Comparison of ENCODE assay signal across 8 cellular contexts in the genomic region with DNA sequence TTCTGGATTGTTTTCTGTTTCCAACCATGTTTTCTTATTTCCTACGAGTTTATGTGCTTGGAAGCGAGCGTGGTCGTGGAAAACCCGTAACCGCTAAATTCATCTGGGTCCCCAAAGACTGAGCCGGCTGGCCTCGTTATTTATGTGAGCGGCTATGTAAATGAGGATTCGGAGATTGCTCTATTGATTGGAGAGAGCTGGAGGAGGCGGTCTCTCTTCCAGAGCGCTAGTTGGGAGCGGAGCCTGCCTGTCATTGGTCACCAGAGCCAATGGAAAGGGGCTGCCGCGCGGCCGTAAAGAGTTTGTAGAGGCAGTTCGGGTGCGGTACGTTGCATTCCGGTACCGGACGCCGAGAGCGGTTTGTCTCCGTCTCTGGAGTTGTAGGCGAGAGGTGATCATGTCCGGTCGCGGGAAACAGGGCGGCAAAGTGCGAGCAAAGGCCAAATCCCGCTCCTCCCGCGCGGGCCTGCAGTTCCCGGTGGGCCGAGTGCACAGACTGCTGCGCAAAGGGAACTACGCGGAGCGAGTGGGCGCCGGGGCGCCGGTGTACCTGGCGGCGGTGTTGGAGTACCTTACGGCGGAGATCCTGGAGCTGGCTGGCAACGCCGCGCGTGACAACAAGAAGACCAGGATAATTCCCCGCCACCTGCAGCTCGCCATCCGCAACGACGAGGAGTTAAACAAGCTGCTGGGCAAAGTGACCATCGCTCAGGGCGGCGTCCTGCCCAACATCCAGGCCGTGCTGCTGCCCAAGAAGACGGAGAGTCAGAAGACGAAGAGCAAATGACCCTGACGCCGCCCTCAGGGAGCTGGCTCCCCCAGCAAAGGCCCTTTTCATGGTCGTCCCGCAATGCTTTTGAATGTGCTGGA. TPM values are rescaled to one million over a fixed set of nuclear protein-coding genes. Genes with fewer than 3 reads are reported as not detected.
DNase-seq lines count a peak whose midpoint lies in the region; ATAC-seq and TF ChIP-seq lines count a peak whose summit lies in the region.

No MANE protein-coding gene starts in this region.

- no peak for TF ChIP-seq CTCF in GM12865 (IDR thresholded peaks at IDR 0.05; ENCODE audit: insufficient read depth, low read depth, low read length, missing control alignments)
- no peak for TF ChIP-seq CTCF in activated CD8-positive, alpha-beta T cell treated with anti-CD3 and anti-CD28 coated beads for 36 hours (IDR thresholded peaks at IDR 0.05)
- no peak for TF ChIP-seq CTCF in lower leg skin (IDR thresholded peaks at IDR 0.05)

- H3K4me3 ChIP-seq in GM12865 (ENCODE audit: low read depth, low read length) (peak overlapping the region; percentile 78), ectodermal cell (ENCODE audit: insufficient read depth, low read depth, low read length) (peak overlapping the region; percentile 67), lower leg skin (ENCODE audit: low read depth, poor library complexity, severe bottlenecking) (peak overlapping the region; percentile 81)

- no peaks in the 10 kb centered on the region for H3K27me3 Mint-ChIP-seq in activated CD8-positive, alpha-beta T cell treated with anti-CD3 and anti-CD28 coated beads for 36 hours

- peak; percentile 64 for ATAC-seq in HG02610 (IDR thresholded peaks at IDR 0.05; ENCODE audit: unreplicated experiment)
- peak; percentile 69 for ATAC-seq in activated CD8-positive, alpha-beta T cell treated with anti-CD3 and anti-CD28 coated beads for 36 hours

- no peaks in the 10 kb centered on the region for H3K9me3 ChIP-seq in ectodermal cell (ENCODE audit: control insufficient read depth, low read length)

- H3K27me3 ChIP-seq in ectodermal cell (ENCODE audit: control insufficient read depth, insufficient read depth, low read length, poor library complexity, severe bottlenecking) = peaks cover 32% of the 10 kb centered on the region

- H3K4me1 ChIP-seq in ectodermal cell (ENCODE audit: control insufficient read depth, insufficient read depth, low read length) = peaks cover 14% of the 10 kb centered on the region

- intact Hi-C loops in activated CD8-positive, alpha-beta T cell treated with anti-CD3 and anti-CD28 coated beads for 36 hours (cut with micrococcal nuclease) = loop anchor here (1.0 to 5.0 kb wide), 3 partner anchors 28 to 382 kb away; partner anchors contain the start of gene ARHGDIB
- intact Hi-C loops in lower leg skin (cut with DNase I; ENCODE audit: low total_unique reads) = no loop called here

- peaks cover 30% of the 10 kb centered on the region for H3K4me1 Mint-ChIP-seq in activated CD8-positive, alpha-beta T cell treated with anti-CD3 and anti-CD28 coated beads for 36 hours (ENCODE audit: low read depth)

- DNase-seq in GM12865 (ENCODE audit: low read depth) (peak; percentile 98), NCI-H2196 (lab: John Stamatoyannopoulos, UW; ENCODE audit: unreplicated experiment) (peak; percentile 79), lower leg skin (ENCODE audit: low spot score in 2 of 2) (peak; percentile 98 to 100), NCI-H1105 treated with DMSO at 0.1 percent for 48 hours (lab: John Stamatoyannopoulos, UW) (no peak)
- peak; percentile 96 for DNase-seq in activated CD8-positive, alpha-beta T cell treated with anti-CD3 and anti-CD28 coated beads for 36 hours
- DNase-seq in stimulated activated CD4-positive, alpha-beta T cell treated with anti-CD3 and anti-CD28 coated beads, Interleukin-4, amount 100 ng/mL, for 24 hours = peak; percentile 91

- no peak overlapping the region for H3K27ac ChIP-seq in ectodermal cell (ENCODE audit: insufficient read depth, low read depth, low read length, poor library complexity, severe bottlenecking)

- POLR2A ChIA-PET in activated CD8-positive, alpha-beta T cell treated with anti-CD3 and anti-CD28 coated beads for 36 hours (lab: Charles Lee) = interaction anchor here (1.0 to 2.9 kb wide), 10 partner anchors 10 to 187 kb away, joined by 3 to 15 read pairs (median 4); partner anchors contain the start of genes ARHGDIB, C12orf60 and WBP11

- H3K9me3 Mint-ChIP-seq in activated CD8-positive, alpha-beta T cell treated with anti-CD3 and anti-CD28 coated beads for 36 hours = no peaks in the 10 kb centered on the region

- peak in 1 of 2 donors; percentile 86 for TF ChIP-seq POLR2A in lower leg skin (IDR thresholded peaks at IDR 0.05)

- H3K4me3 Mint-ChIP-seq in activated CD8-positive, alpha-beta T cell treated with anti-CD3 and anti-CD28 coated beads for 36 hours = peak overlapping the region; percentile 92

- 7 to 11% methylated on average over 69 of the region's 69 CpGs for WGBS in ectodermal cell, 2 experiments
- WGBS in lower leg skin, 2 donors = 1% methylated on average over 50 to 51 of the region's 69 CpGs

- H3K36me3 ChIP-seq in ectodermal cell (ENCODE audit: control insufficient read depth, insufficient read depth, low read length) = no peaks in the 10 kb centered on the region

- peaks cover 21% of the 10 kb centered on the region for H3K36me3 Mint-ChIP-seq in activated CD8-positive, alpha-beta T cell treated with anti-CD3 and anti-CD28 coated beads for 36 hours (ENCODE audit: low read depth)

- peak overlapping the region; percentile 91 for H3K27ac Mint-ChIP-seq in activated CD8-positive, alpha-beta T cell treated with anti-CD3 and anti-CD28 coated beads for 36 hours

- CTCF ChIA-PET in activated CD8-positive, alpha-beta T cell treated with anti-CD3 and anti-CD28 coated beads for 36 hours (lab: Charles Lee) = interaction anchor here (0.6 to 3.9 kb wide), 15 partner anchors 10 to 536 kb away, joined by 3 to 17 read pairs (median 3); partner anchors contain the start of genes ATF7IP, C12orf60, RERG and WBP11

RNA-seq across cellular contexts. Expression of gene WBP11, which starts 29.0 kb away (rescaled TPM):
- total RNA-seq in activated CD8-positive, alpha-beta T cell treated with anti-CD3 and anti-CD28 coated beads for 36 hours = 100 to 1,000 TPM; 123 to 130 TPM
- polyA plus RNA-seq in ectodermal cell (2013, experiment 1 of 4) = 103 TPM
- 84.9 TPM for polyA plus RNA-seq in ectodermal cell (2013, experiment 2 of 4)
- 74.8 TPM for polyA plus RNA-seq in ectodermal cell (2013, experiment 3 of 4)
- polyA plus RNA-seq in ectodermal cell (2013, experiment 4 of 4) = 80.2 TPM
- 10 to 100 TPM; 12.1 to 23.2 (median 21.0) TPM for total RNA-seq in lower leg skin

RNA-seq across cellular contexts. Expression of gene C12orf60, which starts 29.2 kb away (rescaled TPM):
- 1 to 10 TPM; 3.3 to 4.2 TPM for total RNA-seq in activated CD8-positive, alpha-beta T cell treated with anti-CD3 and anti-CD28 coated beads for 36 hours
- 4.3 TPM for polyA plus RNA-seq in ectodermal cell (2013, experiment 1 of 4)
- polyA plus RNA-seq in ectodermal cell (2013, experiment 2 of 4) = 5.8 TPM
- 6.0 TPM for polyA plus RNA-seq in ectodermal cell (2013, experiment 3 of 4)
- 7.1 TPM for polyA plus RNA-seq in ectodermal cell (2013, experiment 4 of 4)
- total RNA-seq in lower leg skin = under 1 TPM in 2 of 4 donors, not detected in 2; 0.49 to 0.62 TPM

RNA-seq across cellular contexts. Expression of gene SMCO3, which starts 39.7 kb away (rescaled TPM):
- not detected for total RNA-seq in activated CD8-positive, alpha-beta T cell treated with anti-CD3 and anti-CD28 coated beads for 36 hours
- not detected for polyA plus RNA-seq in ectodermal cell (2013, experiment 1 of 4)
- not detected for polyA plus RNA-seq in ectodermal cell (2013, experiment 2 of 4)
- not detected for polyA plus RNA-seq in ectodermal cell (2013, experiment 3 of 4)
- polyA plus RNA-seq in ectodermal cell (2013, experiment 4 of 4) = not detected
- total RNA-seq in lower leg skin = under 1 TPM in 1 of 4 donors, not detected in 3; 0.34 TPM

Comparison
In these comparisons a context has a peak if more than half of its experiments do, and no peak if none do; other contexts are left out.
1. RNA of gene WBP11, which starts 29.0 kb away (total RNA-seq): 123 to 130 TPM in activated CD8-positive, alpha-beta T cell treated with anti-CD3 and anti-CD28 coated beads for 36 hours; 12.1 to 23.2 TPM in lower leg skin; every median in the first group is over 4 times any median in the second.
2. Peak in every context shown above with its lines, with median percentiles within 50 percentile points of each other: H3K4me3 ChIP-seq.